Comparison of ENCODE assay signal across 1 cellular context in genomic region chr2:203669820-203670219, GRCh38.
A peak's percentile ranks its signal among the peaks of the same experiment; 100 is the strongest.
TF ChIP-seq lines count a peak whose summit lies in the region.

No MANE protein-coding gene starts in this region.

TF ChIP-seq in K562, 482 proteins besides CTCF, POLR2A, EP300 and RAD21:
- no peak for TF ChIP-seq EWSR1 (IDR thresholded peaks at IDR 0.05; ENCODE audit: borderline replicate concordance, low read depth, partially characterized antibody)
- TF ChIP-seq SMAD3 (CRISPR knock-in tag; conservative IDR thresholded peaks at IDR 0.05) = no peak
- TF ChIP-seq BRF1 (IDR thresholded peaks at IDR 0.05; ENCODE audit: borderline replicate concordance, extremely low read depth, insufficient read length) = no peak
- no peak for TF ChIP-seq SMARCC2 (IDR thresholded peaks at IDR 0.05; ENCODE audit: low read depth)
- no peak for TF ChIP-seq SIN3A (IDR thresholded peaks at IDR 0.05; ENCODE audit: borderline replicate concordance in 2 of 2, control insufficient read depth in 1 of 2, low read depth in 2 of 2, low read length in 2 of 2)
- no peak for TF ChIP-seq CEBPZ (IDR thresholded peaks at IDR 0.05; ENCODE audit: borderline replicate concordance, low read depth, low read length)
- TF ChIP-seq CSDE1 (IDR thresholded peaks at IDR 0.05) = no peak
- TF ChIP-seq ELK3 (CRISPR knock-in tag; IDR thresholded peaks at IDR 0.05) = no peak
- TF ChIP-seq POLR2AphosphoS5 (IDR thresholded peaks at IDR 0.05; ENCODE audit: control insufficient read depth, insufficient read depth, low read depth, low read length) = no peak
- no peak for TF ChIP-seq CREB3 (tag; conservative IDR thresholded peaks at IDR 0.05; ENCODE audit: low read depth)
- TF ChIP-seq ZNF280B (CRISPR knock-in tag; IDR thresholded peaks at IDR 0.05) = no peak
- no peak for TF ChIP-seq HOXB6 (CRISPR knock-in tag; IDR thresholded peaks at IDR 0.05; ENCODE audit: borderline replicate concordance)
- TF ChIP-seq SRSF7 (optimal IDR thresholded peaks at IDR 0.05; ENCODE audit: low read depth, low read length) = no peak
- TF ChIP-seq ZNF408 (CRISPR knock-in tag; IDR thresholded peaks at IDR 0.05; ENCODE audit: low read depth) = no peak
- TF ChIP-seq MAFG (tag; conservative IDR thresholded peaks at IDR 0.05) = peak; percentile 80
- TF ChIP-seq ZBTB2 (IDR thresholded peaks at IDR 0.05) = no peak
- TF ChIP-seq RBM39 (optimal IDR thresholded peaks at IDR 0.05; ENCODE audit: low read depth, low read length) = no peak
- no peak for TF ChIP-seq MITF (IDR thresholded peaks at IDR 0.05)
- TF ChIP-seq ZNF232 (CRISPR knock-in tag; IDR thresholded peaks at IDR 0.05) = no peak
- no peak for TF ChIP-seq SMAD2 (IDR thresholded peaks at IDR 0.05; ENCODE audit: low read depth, low read length)
- TF ChIP-seq RNF2 (IDR thresholded peaks at IDR 0.05) = no peak
- TF ChIP-seq THRAP3 (IDR thresholded peaks at IDR 0.05; ENCODE audit: borderline replicate concordance) = no peak
- TF ChIP-seq ZKSCAN1 (IDR thresholded peaks at IDR 0.05; ENCODE audit: low read depth, low read length) = no peak
- peak; percentile 47 for TF ChIP-seq MAFF (IDR thresholded peaks at IDR 0.05; ENCODE audit: low read length)
- no peak for TF ChIP-seq ZNF609 (CRISPR knock-in tag; IDR thresholded peaks at IDR 0.05; ENCODE audit: borderline replicate concordance)
- TF ChIP-seq ZFP36 (IDR thresholded peaks at IDR 0.05; ENCODE audit: low read depth, low read length, partially characterized antibody) = no peak
- TF ChIP-seq TAF7 (tag; IDR thresholded peaks at IDR 0.05) = no peak
- TF ChIP-seq BRD9 (IDR thresholded peaks at IDR 0.05; ENCODE audit: low read depth, partially characterized antibody) = no peak
- TF ChIP-seq SRF (CRISPR knock-in tag; IDR thresholded peaks at IDR 0.05) = no peak
- TF ChIP-seq ARHGAP35 (IDR thresholded peaks at IDR 0.05; ENCODE audit: partially characterized antibody) = no peak
- TF ChIP-seq ZSCAN29 (IDR thresholded peaks at IDR 0.05) = no peak
- TF ChIP-seq ZNF316 (IDR thresholded peaks at IDR 0.05) = peak; percentile 76
- no peak for TF ChIP-seq ZNF217 (CRISPR knock-in tag; IDR thresholded peaks at IDR 0.05)
- TF ChIP-seq C11orf30 (IDR thresholded peaks at IDR 0.05; ENCODE audit: low read depth) = peak; percentile 56; the same call in 1 of the 2 replicates
- TF ChIP-seq NFE2 (IDR thresholded peaks at IDR 0.05; ENCODE audit: low read depth) = peak; percentile 82
- TF ChIP-seq NFE2L1 (tag; IDR thresholded peaks at IDR 0.05; ENCODE audit: borderline replicate concordance, low read depth) = peak; percentile 62
- no peak for TF ChIP-seq LEF1 (IDR thresholded peaks at IDR 0.05)
- TF ChIP-seq TCF15 (CRISPR knock-in tag; IDR thresholded peaks at IDR 0.05) = no peak
